In the genomic region with DNA sequence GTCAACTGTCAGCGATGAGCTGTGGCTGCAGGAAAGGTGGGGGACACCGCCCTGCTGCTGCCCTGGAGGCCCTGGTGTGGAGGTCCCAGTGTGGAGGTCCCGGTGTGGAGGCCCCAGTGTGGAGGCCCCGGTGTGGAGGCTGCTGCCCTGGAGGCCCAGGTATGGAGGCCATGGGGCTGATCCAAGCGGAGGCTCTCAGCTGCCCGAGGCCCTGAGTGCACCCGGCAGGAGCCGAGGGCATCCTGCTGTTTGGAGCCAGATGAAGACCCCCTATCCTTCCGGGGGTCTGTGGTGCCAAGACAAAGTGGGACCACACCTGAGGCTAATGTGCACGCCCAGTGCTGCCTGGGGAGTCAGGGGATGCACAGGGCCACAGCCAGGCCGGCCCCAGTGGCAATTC, we compare ENCODE assay signal across 21 cellular contexts.
"Had no signal": no experiment of that assay in that cellular context is flagged by ENCODE, and none has a peak within 500 bp of the region (broad histone marks: within the 10 kb centered on the region; RNA-seq: fewer than 3 reads in every experiment).

No MANE protein-coding gene starts in this region.

- DNase-seq: hippocampal formation; kidney; left colon; natural killer cell; nephron progenitor cell; ovary; right cardiac atrium; sigmoid colon; small intestine; spleen; stimulated activated CD4-positive, alpha-beta T cell treated with anti-CD3 and anti-CD28 coated beads, Interleukin-4, amount 100 ng/mL, for 24 hours; stimulated activated naive CD4-positive, alpha-beta T cell; stomach; testis; thyroid gland; transverse colon; upper lobe of right lung had no signal

- H3K4me2 ChIP-seq: neural progenitor cell had no signal

- H3K36me3 Mint-ChIP-seq: memory B cell; natural killer cell; stimulated activated effector memory CD8-positive, alpha-beta T cell treated with anti-CD3 and anti-CD28 coated beads, Interleukin-12 subunit alpha, Interleukin-12 subunit beta, amount 100 ng/mL, for 72 hours had no signal

- H3K36me3 ChIP-seq: left lung, neural progenitor cell, ovary, sigmoid colon, spleen, stomach, thyroid gland, transverse colon, upper lobe of right lung had no signal

- FAIRE-seq: kidney, small intestine had no signal

- H3K27ac Mint-ChIP-seq: memory B cell; natural killer cell; nephron progenitor cell; stimulated activated effector memory CD8-positive, alpha-beta T cell treated with anti-CD3 and anti-CD28 coated beads, Interleukin-12 subunit alpha, Interleukin-12 subunit beta, amount 100 ng/mL, for 72 hours had no signal

- H3K4me1 Mint-ChIP-seq: memory B cell; natural killer cell; stimulated activated effector memory CD8-positive, alpha-beta T cell treated with anti-CD3 and anti-CD28 coated beads, Interleukin-12 subunit alpha, Interleukin-12 subunit beta, amount 100 ng/mL, for 72 hours had no signal

- H3K9ac ChIP-seq: neural progenitor cell had no signal

- ATAC-seq: left colon; left lung; natural killer cell; right cardiac atrium; stimulated activated effector memory CD8-positive, alpha-beta T cell treated with anti-CD3 and anti-CD28 coated beads, Interleukin-12 subunit alpha, Interleukin-12 subunit beta, amount 100 ng/mL, for 72 hours; upper lobe of right lung had no signal

- H3K9me3 Mint-ChIP-seq: natural killer cell had no signal

- H3K27ac ChIP-seq: left lung, neural progenitor cell, ovary, sigmoid colon, spleen, stomach, testis, thyroid gland, transverse colon, upper lobe of right lung had no signal

- H3K27me3 ChIP-seq: neural progenitor cell, ovary, testis, thyroid gland, transverse colon, upper lobe of right lung had no signal

- H3K4me3 ChIP-seq: left lung, neural progenitor cell, ovary, sigmoid colon, spleen, stomach, testis, thyroid gland, transverse colon, upper lobe of right lung had no signal

- H3K9me3 ChIP-seq: ovary, testis, thyroid gland, transverse colon, upper lobe of right lung had no signal

- H3K4me3 Mint-ChIP-seq: memory B cell; natural killer cell; nephron progenitor cell; stimulated activated effector memory CD8-positive, alpha-beta T cell treated with anti-CD3 and anti-CD28 coated beads, Interleukin-12 subunit alpha, Interleukin-12 subunit beta, amount 100 ng/mL, for 72 hours had no signal

- H3K4me1 ChIP-seq: left lung, sigmoid colon, spleen, stomach, testis, transverse colon, upper lobe of right lung had no signal

- H2AFZ ChIP-seq: neural progenitor cell had no signal
